ENCODE assay signal across 13 cellular contexts in the genomic region with DNA sequence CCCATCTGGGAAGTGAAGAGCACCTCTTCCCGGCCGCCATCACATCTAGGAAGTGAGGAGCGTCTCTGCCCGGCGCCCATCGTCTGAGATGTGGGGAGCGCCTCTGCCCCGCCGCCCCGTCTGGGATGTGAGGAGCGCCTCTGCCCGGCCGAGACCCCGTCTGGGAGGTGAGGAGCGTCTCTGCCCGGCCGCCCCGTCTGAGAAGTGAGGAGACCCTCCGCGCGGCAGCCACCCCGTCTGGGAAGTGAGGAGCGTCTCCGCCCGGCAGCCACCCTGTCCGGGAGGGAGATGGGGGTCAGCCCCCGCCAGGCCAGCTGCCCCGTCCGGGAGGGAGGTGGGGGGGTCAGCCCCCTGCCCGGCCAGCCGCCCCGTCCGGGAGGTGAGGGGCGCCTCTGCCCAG. TPM values are rescaled to one million over a fixed set of nuclear protein-coding genes. Genes with fewer than 3 reads are reported as not detected.
DNase-seq lines count a peak whose midpoint lies in the region.
"Not testable (repeated sequence)": the region's sequence is repeated elsewhere in the genome, so short reads cannot be mapped to it uniquely, and the experiment has no call there.
"Had no signal": no experiment of that assay in that cellular context is flagged by ENCODE, and none has a peak within 500 bp of the region (broad histone marks: within the 10 kb centered on the region; RNA-seq: fewer than 3 reads in every experiment).

No MANE protein-coding gene starts in this region.

- DNase-seq in mesenteric fat pad (ENCODE audit: low spot score) (peak; percentile 67), posterior vena cava (ENCODE audit: low spot score) (peak; percentile 40)

- intact Hi-C loops in posterior vena cava (cut with DNase I), result not testable (repeated sequence)

RNA-seq across cellular contexts. Expression of a gene that starts 36.1 kb away (rescaled TPM):
- not detected for total RNA-seq in mesenteric fat pad
- total RNA-seq in posterior vena cava, result not detected
- total RNA-seq: A172; A673; B cell; Caco-2; Calu3; CD4-positive, alpha-beta memory T cell; CD4-positive, alpha-beta T cell; CD4-positive, CD25-positive, alpha-beta regulatory T cell; CD8-positive, alpha-beta memory T cell; CD8-positive, alpha-beta T cell; Daoy had no signal

RNA-seq across cellular contexts. Expression of a gene that starts 52.5 kb away (rescaled TPM):
- not detected for total RNA-seq in mesenteric fat pad
- not detected for total RNA-seq in posterior vena cava
- total RNA-seq: A172; A673; B cell; Caco-2; Calu3; CD4-positive, alpha-beta memory T cell; CD4-positive, alpha-beta T cell; CD4-positive, CD25-positive, alpha-beta regulatory T cell; CD8-positive, alpha-beta memory T cell; CD8-positive, alpha-beta T cell; Daoy had no signal
